In genomic region chr1:42290130-42290529, GRCh38 we compare ENCODE assay signal across 18 cellular contexts.
"Had no signal": no experiment of that assay in that cellular context is flagged by ENCODE, and none has a peak within 500 bp of the region (broad histone marks: within the 10 kb centered on the region; RNA-seq: fewer than 3 reads in every experiment).

No MANE protein-coding gene starts in this region.

- H3K27me3 Mint-ChIP-seq: activated CD4-positive, alpha-beta T cell treated with anti-CD3 and anti-CD28 coated beads for 36 hours; activated CD8-positive, alpha-beta T cell treated with anti-CD3 and anti-CD28 coated beads for 36 hours; stimulated activated naive CD8-positive, alpha-beta T cell treated with anti-CD3 and anti-CD28 coated beads, Interleukin-15, amount 100 ng/mL, for 72 hours had no signal

- H3K9me3 ChIP-seq: pancreas, thoracic aorta had no signal

- H3K27ac ChIP-seq: coronary artery, neural progenitor cell, pancreas, skin epidermis, thoracic aorta, VCaP had no signal

- H3K27me3 ChIP-seq: neural progenitor cell, pancreas had no signal

- H3K9ac ChIP-seq: neural progenitor cell had no signal

- DNase-seq: activated CD4-positive, alpha-beta T cell treated with anti-CD3 and anti-CD28 coated beads for 36 hours; activated CD8-positive, alpha-beta memory T cell treated with anti-CD3 and anti-CD28 coated beads, Interleukin-2, amount 50 U/mL, for 4 hours; activated CD8-positive, alpha-beta T cell treated with anti-CD3 and anti-CD28 coated beads for 36 hours; activated T-cell treated with anti-CD3 and anti-CD28 coated beads, Interleukin-2, amount 50 U/mL, for 72 hours; caudate nucleus; effector CD8-positive, alpha-beta T cell; erythroblast; hippocampal formation; midbrain; pancreas; retina; stimulated activated CD4-positive, alpha-beta T cell treated with anti-CD3 and anti-CD28 coated beads, Interleukin-4, amount 100 ng/mL, for 4 hours; stimulated activated naive CD8-positive, alpha-beta T cell treated with anti-CD3 and anti-CD28 coated beads, Interleukin-15, amount 100 ng/mL, for 72 hours had no signal

- H3K9me3 Mint-ChIP-seq: activated CD8-positive, alpha-beta T cell treated with anti-CD3 and anti-CD28 coated beads for 36 hours; activated T-cell treated with anti-CD3 and anti-CD28 coated beads, Interleukin-2, amount 50 U/mL, for 72 hours; stimulated activated naive CD8-positive, alpha-beta T cell treated with anti-CD3 and anti-CD28 coated beads, Interleukin-15, amount 100 ng/mL, for 72 hours had no signal

- H3K36me3 ChIP-seq: neural progenitor cell, pancreas, thoracic aorta had no signal

- H3K4me3 ChIP-seq: coronary artery, neural progenitor cell, pancreas, skin epidermis, thoracic aorta had no signal

- H3K4me3 Mint-ChIP-seq: activated CD4-positive, alpha-beta T cell treated with anti-CD3 and anti-CD28 coated beads for 36 hours; activated CD8-positive, alpha-beta T cell treated with anti-CD3 and anti-CD28 coated beads for 36 hours; activated T-cell treated with anti-CD3 and anti-CD28 coated beads, Interleukin-2, amount 50 U/mL, for 72 hours; neural progenitor cell; stimulated activated naive CD8-positive, alpha-beta T cell treated with anti-CD3 and anti-CD28 coated beads, Interleukin-15, amount 100 ng/mL, for 72 hours had no signal

- H3K4me2 ChIP-seq: neural progenitor cell had no signal

- H3K4me1 ChIP-seq: neural progenitor cell had no signal

- H3K4me1 Mint-ChIP-seq: neural progenitor cell had no signal

- ATAC-seq: activated CD4-positive, alpha-beta T cell treated with anti-CD3 and anti-CD28 coated beads for 36 hours; activated CD8-positive, alpha-beta T cell treated with anti-CD3 and anti-CD28 coated beads for 36 hours; activated T-cell treated with anti-CD3 and anti-CD28 coated beads, Interleukin-2, amount 50 U/mL, for 72 hours; pancreas; stimulated activated naive CD8-positive, alpha-beta T cell treated with anti-CD3 and anti-CD28 coated beads, Interleukin-15, amount 100 ng/mL, for 72 hours had no signal

- H2AFZ ChIP-seq: neural progenitor cell had no signal

- H3K27ac Mint-ChIP-seq: activated CD4-positive, alpha-beta T cell treated with anti-CD3 and anti-CD28 coated beads for 36 hours; activated CD8-positive, alpha-beta T cell treated with anti-CD3 and anti-CD28 coated beads for 36 hours; activated T-cell treated with anti-CD3 and anti-CD28 coated beads, Interleukin-2, amount 50 U/mL, for 72 hours; neural progenitor cell had no signal
